ENCODE assay signal across 24 cellular contexts in the genomic region with DNA sequence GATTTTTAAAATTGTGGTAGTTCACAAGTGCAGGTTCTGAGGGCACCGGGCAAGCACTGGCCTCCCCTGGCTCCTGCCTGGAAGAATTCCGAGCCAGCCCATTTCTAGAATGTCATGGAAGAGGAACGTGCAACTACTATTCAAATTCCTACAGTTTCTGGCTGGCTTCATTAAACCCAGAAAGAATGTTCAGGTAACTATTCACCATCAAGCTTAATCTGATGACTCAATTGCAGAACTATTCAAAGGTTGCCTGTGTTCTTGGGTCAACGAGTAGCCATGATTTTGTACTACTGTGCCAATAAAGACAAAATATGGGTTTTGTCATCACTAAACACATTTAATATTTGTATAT. TPM values are rescaled to one million over a fixed set of nuclear protein-coding genes. Genes with fewer than 3 reads are reported as not detected.
DNase-seq lines count a peak whose midpoint lies in the region; ATAC-seq, FAIRE-seq and TF ChIP-seq lines count a peak whose summit lies in the region.
"Had no signal": no experiment of that assay in that cellular context is flagged by ENCODE, and none has a peak within 500 bp of the region (broad histone marks: within the 10 kb centered on the region; RNA-seq: fewer than 3 reads in every experiment).

No MANE protein-coding gene starts in this region.

- TF ChIP-seq POLR2A in erythroblast (IDR thresholded peaks at IDR 0.05; ENCODE audit: low read length), result no peak

- H3K36me3 ChIP-seq in bronchial epithelial cell (ENCODE audit: control insufficient read depth, insufficient read depth, low read length), result no peaks in the 10 kb centered on the region
- H3K36me3 ChIP-seq in left lung, result no peaks in the 10 kb centered on the region

- no peaks in the 10 kb centered on the region for H3K4me1 ChIP-seq in left lung
- H3K4me1 ChIP-seq: A549, heart left ventricle had no signal

- FAIRE-seq in bronchial epithelial cell (lab: Jason Lieb, UNC), result no peak
- FAIRE-seq: A549, H1 had no signal

- in situ Hi-C loops in Caki2 (cut with HindIII; ENCODE audit: low pct_unique_long_range_greater_than_20kb, low sequenced_read_pairs), result no loop called here

- H3K27me3 ChIP-seq in bronchial epithelial cell (ENCODE audit: control insufficient read depth, insufficient read depth, low read length) (no peaks in the 10 kb centered on the region), left lung (no peaks in the 10 kb centered on the region)
- H3K27me3 ChIP-seq: heart left ventricle had no signal

- H3K9me3 ChIP-seq in left lung, result no peaks in the 10 kb centered on the region
- H3K9me3 ChIP-seq: A549, heart left ventricle had no signal

- H3K4me1 Mint-ChIP-seq in osteocyte (ENCODE audit: unreplicated experiment), result no peaks in the 10 kb centered on the region
- H3K4me1 Mint-ChIP-seq: CD4-positive, alpha-beta memory T cell; memory B cell had no signal

- no peak overlapping the region for H3K27ac ChIP-seq in left lung
- H3K27ac ChIP-seq: A549, heart left ventricle had no signal

- H3K9me3 Mint-ChIP-seq in osteocyte (ENCODE audit: unreplicated experiment), result no peaks in the 10 kb centered on the region
- H3K9me3 Mint-ChIP-seq: CD4-positive, alpha-beta memory T cell; memory B cell; stimulated activated naive CD8-positive, alpha-beta T cell treated with anti-CD3 and anti-CD28 coated beads, Interleukin-15, Interleukin-2, amounts not matched to agents 100 ng/mL and 50 ng/mL, for 24 hours; T-helper 2 cell treated with Interferon-gamma antibody and Interleukin-4, amounts not matched to agents 5 μg/mL and 100 μg/mL, for 36 hours had no signal

- intact Hi-C loops in left lung (cut with DNase I), result no loop called here
- intact Hi-C loops in head of caudate nucleus (cut with DNase I), result no loop called here

- TF ChIP-seq CTCF in bronchial epithelial cell (IDR thresholded peaks at IDR 0.05; ENCODE audit: insufficient read depth, low read length, severe bottlenecking) (no peak), left lung (IDR thresholded peaks at IDR 0.05) (no peak), osteocyte (IDR thresholded peaks at IDR 0.05) (no peak)

- H3K27ac Mint-ChIP-seq in osteocyte (ENCODE audit: unreplicated experiment), result no peak overlapping the region
- H3K27ac Mint-ChIP-seq: CD4-positive, alpha-beta memory T cell; memory B cell; progenitor cell of endocrine pancreas; stimulated activated naive CD8-positive, alpha-beta T cell treated with anti-CD3 and anti-CD28 coated beads, Interleukin-15, Interleukin-2, amounts not matched to agents 100 ng/mL and 50 ng/mL, for 24 hours; T-helper 2 cell treated with Interferon-gamma antibody and Interleukin-4, amounts not matched to agents 5 μg/mL and 100 μg/mL, for 36 hours had no signal

- no peaks in the 10 kb centered on the region for H3K36me3 Mint-ChIP-seq in osteocyte (ENCODE audit: unreplicated experiment)
- H3K36me3 Mint-ChIP-seq: CD4-positive, alpha-beta memory T cell had no signal

- DNase-seq in Caki2 (ENCODE audit: low read depth) (peak; percentile 29), M059J (ENCODE audit: low read depth) (peak; percentile 73), bronchial epithelial cell (ENCODE audit: low read depth) (peak; percentile 73), left lung (no peak), T-helper 1 cell (no peak), head of caudate nucleus (no peak), osteocyte (ENCODE audit: extremely low spot score, unreplicated experiment) (no peak), erythroblast (lab: John Stamatoyannopoulos, UW) (no peak)
- DNase-seq: activated CD4-positive, alpha-beta T cell treated with anti-CD3 and anti-CD28 coated beads for 4 hours; activated CD8-positive, alpha-beta memory T cell treated with anti-CD3 and anti-CD28 coated beads for 24 hours; activated gamma-delta T cell treated with Interleukin-2 at 50 U/mL for 16 hours; CD4-positive, alpha-beta memory T cell; heart left ventricle; KBM-7; NCI-H1436; NCI-H2107; NCI-H446; Right ventricle myocardium superior had no signal

- peak; percentile 50 for ATAC-seq in left lung
- ATAC-seq: A549, heart left ventricle had no signal

- no peak overlapping the region for H3K4me3 Mint-ChIP-seq in osteocyte (ENCODE audit: unreplicated experiment)
- H3K4me3 Mint-ChIP-seq: CD4-positive, alpha-beta memory T cell; memory B cell; stimulated activated naive CD8-positive, alpha-beta T cell treated with anti-CD3 and anti-CD28 coated beads, Interleukin-15, Interleukin-2, amounts not matched to agents 100 ng/mL and 50 ng/mL, for 24 hours; T-helper 2 cell treated with Interferon-gamma antibody and Interleukin-4, amounts not matched to agents 5 μg/mL and 100 μg/mL, for 36 hours had no signal

- no peak overlapping the region for H3K4me3 ChIP-seq in bronchial epithelial cell (ENCODE audit: low read depth, low read length)
- no peak overlapping the region for H3K4me3 ChIP-seq in left lung
- H3K4me3 ChIP-seq: A549, heart left ventricle had no signal

- H3K27me3 Mint-ChIP-seq in osteocyte (ENCODE audit: unreplicated experiment), result no peaks in the 10 kb centered on the region
- H3K27me3 Mint-ChIP-seq: CD4-positive, alpha-beta memory T cell; memory B cell; progenitor cell of endocrine pancreas; stimulated activated naive CD8-positive, alpha-beta T cell treated with anti-CD3 and anti-CD28 coated beads, Interleukin-15, Interleukin-2, amounts not matched to agents 100 ng/mL and 50 ng/mL, for 24 hours had no signal

RNA-seq across cellular contexts. Expression of a gene that starts 14.3 kb away (rescaled TPM):
- total RNA-seq in Caki2 (2014; rRNA removed; shearing (Covaris generic); ENCODE audit: low replicate concordance), result 118 and 196 TPM in 2 replicates
- 148 and 168 TPM in 2 replicates for total RNA-seq in M059J (2014; rRNA removed; shearing (Covaris generic))
- 63.4 and 68.2 TPM in 2 replicates for total RNA-seq in bronchial epithelial cell
- 10 to 100 TPM; 53.2 to 57.7 TPM for total RNA-seq in left lung
- 83.4 and 87.2 TPM in 2 replicates for total RNA-seq in osteocyte

Comparison
In these comparisons a context has a peak if more than half of its experiments do, and no peak if none do; other contexts are left out.
1. DNase-seq: peak in Caki2 (single experiment), M059J (single experiment) and bronchial epithelial cell (single experiment); none in left lung (0 of 2), T-helper 1 cell (0 of 5), head of caudate nucleus (0 of 42), osteocyte (single experiment) and erythroblast (0 of 2).